ENCODE assay signal across 8 cellular contexts in genomic region chr9:70258692-70259511, GRCh38. TPM values are rescaled to one million over a fixed set of nuclear protein-coding genes. Genes with fewer than 3 reads are reported as not detected.
DNase-seq lines count a peak whose midpoint lies in the region; ATAC-seq and TF ChIP-seq lines count a peak whose summit lies in the region.

Gene SMC5 (plus strand): TSS chr9:70258978. CDS start chr9:70259079, 101 bp downstream.

- H3K4me2 ChIP-seq in OCI-LY3 (ENCODE audit: low read length): peak within 1 kb of the TSS; percentile 73

- H3K36me3 ChIP-seq in OCI-LY3 (replicated peaks; ENCODE audit: low read depth, low read length): peaks cover 30% of the 10 kb centered on the region

- H3K27ac Mint-ChIP-seq in endothelial cell (ENCODE audit: unreplicated experiment) (peak within 1 kb of the TSS; percentile 87), mesothelial cell of epicardium (peak within 1 kb of the TSS; percentile 99)

- H3K4me3 ChIP-seq in OCI-LY3 (ENCODE audit: low read length): peak within 1 kb of the TSS; percentile 81

- H3K9ac ChIP-seq in OCI-LY3 (ENCODE audit: low read length): peak within 1 kb of the TSS; percentile 81

- H3K4me3 Mint-ChIP-seq in endothelial cell (ENCODE audit: unreplicated experiment) (peak within 1 kb of the TSS; percentile 94), mesothelial cell of epicardium (peak within 1 kb of the TSS; percentile 89)

- peak within 1 kb of the TSS; percentile 49 for H3K27ac ChIP-seq in OCI-LY3 (ENCODE audit: low read length)

- no peaks in the 10 kb centered on the region for H3K9me3 ChIP-seq in OCI-LY3 (ENCODE audit: insufficient read depth, low read length)

- H4K20me1 ChIP-seq in OCI-LY3 (ENCODE audit: insufficient read depth, low read length): peaks cover 35% of the 10 kb centered on the region

- no peaks in the 10 kb centered on the region for H3K27me3 ChIP-seq in OCI-LY3 (ENCODE audit: low read depth, low read length)

- H3K79me2 ChIP-seq in OCI-LY3 (ENCODE audit: low read length): peaks cover 48% of the 10 kb centered on the region

- H3K4me1 Mint-ChIP-seq in endothelial cell (ENCODE audit: unreplicated experiment) (peaks cover 38% of the 10 kb centered on the region), mesothelial cell of epicardium (peaks cover 78% of the 10 kb centered on the region)

- TF ChIP-seq CTCF in OCI-LY3 (IDR thresholded peaks at IDR 0.05; ENCODE audit: low read depth, low read length): no peak
- TF ChIP-seq CTCF in endothelial cell (IDR thresholded peaks at IDR 0.05; ENCODE audit: unreplicated experiment): no peak
- no peak for TF ChIP-seq CTCF in mesothelial cell of epicardium (IDR thresholded peaks at IDR 0.05; ENCODE audit: unreplicated experiment)

- H3K4me1 ChIP-seq in OCI-LY3 (ENCODE audit: low read length): peaks cover 32% of the 10 kb centered on the region

- peak; percentile 95 for DNase-seq in DMS 273 (lab: John Stamatoyannopoulos, UW; ENCODE audit: unreplicated experiment)
- DNase-seq in HuH-7.5 (ENCODE audit: low spot score): peak; percentile 69
- peak; percentile 94 for DNase-seq in activated CD8-positive, alpha-beta memory T cell treated with anti-CD3 and anti-CD28 coated beads, Interleukin-2, amount 50 U/mL, for 48 hours
- DNase-seq in endothelial cell (ENCODE audit: low spot score): peak; percentile 92
- DNase-seq in mesothelial cell of epicardium (ENCODE audit: low spot score in 2 of 2, unreplicated experiment in 2 of 2): peak; percentile 88 to 93
- DNase-seq in stimulated activated CD8-positive, alpha-beta memory T cell treated with anti-CD3 and anti-CD28 coated beads, Interleukin-15, amount 100 ng/mL, for 4 hours (ENCODE audit: low read depth in 2 of 2): peak; percentile 73 to 81

- H3K9me3 Mint-ChIP-seq in endothelial cell (ENCODE audit: unreplicated experiment) (no peaks in the 10 kb centered on the region), mesothelial cell of epicardium (no peaks in the 10 kb centered on the region)

- peak; percentile 92 for ATAC-seq in GM21528 (IDR thresholded peaks at IDR 0.05; ENCODE audit: low FRiP score, unreplicated experiment)

- H3K27me3 Mint-ChIP-seq in endothelial cell (ENCODE audit: unreplicated experiment) (peaks cover 10% of the 10 kb centered on the region), mesothelial cell of epicardium (ENCODE audit: low read depth) (no peaks in the 10 kb centered on the region)

- H3K36me3 Mint-ChIP-seq in endothelial cell (ENCODE audit: low read depth, unreplicated experiment) (peaks cover 21% of the 10 kb centered on the region), mesothelial cell of epicardium (peaks cover 11% of the 10 kb centered on the region)

- peak within 1 kb of the TSS; percentile 68 for H2AFZ ChIP-seq in OCI-LY3 (ENCODE audit: low read depth, low read length)

RNA-seq across cellular contexts. Expression of gene SMC5, which starts in this region (rescaled TPM):
- total RNA-seq in endothelial cell (ENCODE audit: unreplicated experiment) (26.5 TPM), mesothelial cell of epicardium (48.9 to 56.2 TPM (median 49.3 TPM) in 3 replicates)

Comparison
In these comparisons a context has a peak if more than half of its experiments do, and no peak if none do; other contexts are left out.
1. Peak in every context shown above with its lines: DNase-seq, ATAC-seq, H3K4me3 ChIP-seq and H3K27ac ChIP-seq.